Comparison of ENCODE assay signal across 14 cellular contexts in genomic region chr1:40949563-40949962, GRCh38. TPM values are rescaled to one million over a fixed set of nuclear protein-coding genes. Genes with fewer than 3 reads are reported as not detected.
DNase-seq lines count a peak whose midpoint lies in the region; ATAC-seq, FAIRE-seq and TF ChIP-seq lines count a peak whose summit lies in the region.
"Had no signal": no experiment of that assay in that cellular context is flagged by ENCODE, and none has a peak within 500 bp of the region (broad histone marks: within the 10 kb centered on the region; RNA-seq: fewer than 3 reads in every experiment).

No MANE protein-coding gene starts in this region.

- CTCF ChIA-PET in HEK293 (lab: Yijun Ruan, JAX) (interaction anchor here (0.6 to 15.4 kb wide), 20 partner anchors 9 to 1066 kb away, joined by 3 to 415 read pairs (median 4); partner anchors contain the start of gene CITED4), K562 (lab: Yijun Ruan, JAX; ENCODE audit: low intra/inter-chr PET ratio) (interaction anchor here (0.6 to 6.0 kb wide), 4 partner anchors 87 to 357 kb away, joined by 3 to 120 read pairs (median 9); partner anchors contain the start of gene CITED4)

- H3K9ac ChIP-seq in K562 (ENCODE audit: insufficient read depth in 1 of 2, low read depth in 2 of 2, low read length in 2 of 2) = no peak overlapping the region
- H3K9ac ChIP-seq: BLaER1 had no signal

- H3K79me2 ChIP-seq in K562 (ENCODE audit: control insufficient read depth, insufficient read depth, low read length) = no peaks in the 10 kb centered on the region

- in situ Hi-C loops in K562 (cut with MboI) = no loop called here

- no peak overlapping the region for H3K4me3 Mint-ChIP-seq in stimulated activated naive B cell treated with anti-CD40 and anti-IgM and Interleukin-4, amounts not matched to agents 10 μg/mL and 1 μg/mL and 100 μg/mL, for 72 hours
- H3K4me3 Mint-ChIP-seq: CD4-positive, CD25-positive, alpha-beta regulatory T cell; CD8-positive, alpha-beta T cell had no signal

- no peaks in the 10 kb centered on the region for H3K9me3 ChIP-seq in HEK293 (ENCODE audit: control insufficient read depth, insufficient read depth, low read depth, low read length)
- no peaks in the 10 kb centered on the region for H3K9me3 ChIP-seq in K562 (replicated peaks; ENCODE audit: control insufficient read depth, insufficient read depth, low read depth, low read length)
- H3K9me3 ChIP-seq in thoracic aorta = no peaks in the 10 kb centered on the region
- H3K9me3 ChIP-seq: BLaER1, Caco-2, HAP-1 had no signal

- no peak for TF ChIP-seq RAD21 in K562 (CRISPR knock-in tag; conservative IDR thresholded peaks at IDR 0.05 in 1 of 2, IDR thresholded peaks at IDR 0.05 in 1 of 2)

- intact Hi-C loops in K562 (cut with micrococcal nuclease) = no loop called here

- no peak for FAIRE-seq in K562 (lab: Jason Lieb, UNC)
- FAIRE-seq: G401.6 had no signal

- H3K27me3 Mint-ChIP-seq in stimulated activated naive B cell treated with anti-CD40 and anti-IgM and Interleukin-4, amounts not matched to agents 10 μg/mL and 1 μg/mL and 100 μg/mL, for 72 hours = peaks cover 34 to 38% of the 10 kb centered on the region in 2 donors

- TF ChIP-seq POLR2A in K562 (conservative IDR thresholded peaks at IDR 0.05) = no peak

- BruUV-seq in K562 (replicated peaks; lab: Mats Ljungman, UMichigan) = no TSS peak

- no peaks in the 10 kb centered on the region for H4K20me1 ChIP-seq in K562 (replicated peaks; ENCODE audit: control insufficient read depth, insufficient read depth, low read length)
- H4K20me1 ChIP-seq: BLaER1 had no signal

- H3K4me3 ChIP-seq in HEK293 (ENCODE audit: low read depth, low read length) (no peak overlapping the region), K562 (no peak overlapping the region), thoracic aorta (no peak overlapping the region)
- H3K4me3 ChIP-seq: BLaER1, HAP-1 had no signal

- no peaks in the 10 kb centered on the region for H3K9me1 ChIP-seq in K562 (ENCODE audit: control insufficient read depth, insufficient read depth, low read length)

- no peak for ATAC-seq in K562
- ATAC-seq in thoracic aorta (ENCODE audit: insufficient number of reproducible peaks, low FRiP score, low read depth) = no peak
- ATAC-seq in stimulated activated naive B cell treated with anti-CD40 and anti-IgM and Interleukin-4, amounts not matched to agents 10 μg/mL and 1 μg/mL and 100 μg/mL, for 72 hours (replicated peaks) = no peak
- ATAC-seq in GM19467 (IDR thresholded peaks at IDR 0.05; ENCODE audit: unreplicated experiment) = no peak
- ATAC-seq in GM18517 (IDR thresholded peaks at IDR 0.05; ENCODE audit: unreplicated experiment) = no peak

- H3K4me1 ChIP-seq in HEK293 (ENCODE audit: control insufficient read depth, insufficient read depth, low read length) (no peaks in the 10 kb centered on the region), K562 (replicated peaks in 1 of 2; ENCODE audit: control insufficient read depth in 2 of 2, insufficient read depth in 2 of 2, low read length in 2 of 2) (peaks cover 5 to 12% of the 10 kb centered on the region in 2 experiments; a peak in 4 of 5 replicates), thoracic aorta (ENCODE audit: control insufficient read depth in 1 of 2, low read depth in 2 of 2) (peaks cover 15 to 27% of the 10 kb centered on the region in 2 donors)
- H3K4me1 ChIP-seq: Caco-2, HAP-1 had no signal

- TF ChIP-seq EP300 in K562 (IDR thresholded peaks at IDR 0.05; ENCODE audit: low read length) = no peak

- H3K27me3 ChIP-seq in K562 (ENCODE audit: control insufficient read depth in 2 of 2, insufficient read depth in 2 of 2, low read length in 2 of 2) (peaks cover 0 to 4% of the 10 kb centered on the region in 2 experiments; a peak in 2 of 5 replicates), thoracic aorta (replicated peaks; ENCODE audit: insufficient read depth) (no peaks in the 10 kb centered on the region)
- H3K27me3 ChIP-seq: BLaER1 had no signal

- H3K9me3 Mint-ChIP-seq in stimulated activated naive B cell treated with anti-CD40 and anti-IgM and Interleukin-4, amounts not matched to agents 10 μg/mL and 1 μg/mL and 100 μg/mL, for 72 hours = no peaks in the 10 kb centered on the region

- H3K27ac ChIP-seq in HEK293 (ENCODE audit: extremely low read depth, low read depth, low read length) (no peak overlapping the region), K562 (ENCODE audit: extremely low read depth, low read depth, low read length) (no peak overlapping the region), thoracic aorta (peak overlapping the region; percentile 85 to 88)
- H3K27ac ChIP-seq: BLaER1, C4-2B had no signal

- no peak overlapping the region for H3K27ac Mint-ChIP-seq in stimulated activated naive B cell treated with anti-CD40 and anti-IgM and Interleukin-4, amounts not matched to agents 10 μg/mL and 1 μg/mL and 100 μg/mL, for 72 hours
- H3K27ac Mint-ChIP-seq: CD4-positive, CD25-positive, alpha-beta regulatory T cell; CD8-positive, alpha-beta T cell had no signal

- DNase-seq in K562 (ENCODE audit: extremely low read depth in 1 of 4, low spot score in 3 of 4) (no peak), thoracic aorta (ENCODE audit: low spot score) (no peak)
- no peak for DNase-seq in stimulated activated naive B cell treated with anti-CD40 and anti-IgM and Interleukin-4, amounts not matched to agents 10 μg/mL and 1 μg/mL and 100 μg/mL, for 72 hours
- DNase-seq: GOT3 had no signal

- H3K4me2 ChIP-seq in K562 (ENCODE audit: insufficient read depth, low read length) = no peak overlapping the region
- H3K4me2 ChIP-seq: BLaER1 had no signal

- POLR2A ChIA-PET in HEK293 (lab: Yijun Ruan, JAX) (interaction anchor here (1.0 kb wide), 1 partner anchor 29 kb away, joined by 3 read pairs; no protein-coding TSS in a partner anchor), K562 (lab: Yijun Ruan, JAX) (interaction anchor here (0.6 to 5.5 kb wide), 13 partner anchors 10 to 194 kb away, joined by 3 to 22 read pairs (median 5); partner anchors contain the start of gene CITED4)

- peaks cover 0 to 8% of the 10 kb centered on the region in 2 donors for H3K36me3 Mint-ChIP-seq in stimulated activated naive B cell treated with anti-CD40 and anti-IgM and Interleukin-4, amounts not matched to agents 10 μg/mL and 1 μg/mL and 100 μg/mL, for 72 hours
- H3K36me3 Mint-ChIP-seq: CD8-positive, alpha-beta T cell had no signal

- H3K4me1 Mint-ChIP-seq in stimulated activated naive B cell treated with anti-CD40 and anti-IgM and Interleukin-4, amounts not matched to agents 10 μg/mL and 1 μg/mL and 100 μg/mL, for 72 hours = peaks cover 8 to 26% of the 10 kb centered on the region in 2 donors

- WGBS in K562 (ENCODE audit: insufficient coverage, low coverage, missing lambda C conversion rate) = 38% methylated on average over 6 of the region's 6 CpGs

- H2AFZ ChIP-seq in K562 (ENCODE audit: low read depth, low read length) = no peak overlapping the region

- H3K36me3 ChIP-seq in HEK293 (ENCODE audit: control insufficient read depth in 2 of 2, insufficient read depth in 1 of 2, low read length in 2 of 2) (no peaks in the 10 kb centered on the region), K562 (ENCODE audit: control insufficient read depth, insufficient read depth, low read length) (no peaks in the 10 kb centered on the region), thoracic aorta (no peaks in the 10 kb centered on the region)
- H3K36me3 ChIP-seq: BLaER1, HAP-1 had no signal

- TF ChIP-seq CTCF in HEK293 (tag by site-specific recombination; IDR thresholded peaks at IDR 0.05) (no peak), K562 (IDR thresholded peaks at IDR 0.05 in 2 of 3, conservative IDR thresholded peaks at IDR 0.05 in 1 of 3; ENCODE audit: insufficient read depth in 2 of 3, low read depth in 1 of 3, low read length in 3 of 3) (no peak), thoracic aorta (IDR thresholded peaks at IDR 0.05) (no peak)

TF ChIP-seq in HEK293, 187 proteins besides CTCF, POLR2A, EP300 and RAD21:
- TF ChIP-seq ZNF777 (tag by site-specific recombination; IDR thresholded peaks at IDR 0.05; ENCODE audit: borderline replicate concordance) (no peak), KLF7 (tag by site-specific recombination; IDR thresholded peaks at IDR 0.05; ENCODE audit: borderline replicate concordance) (no peak), ZNF146 (tag by site-specific recombination; IDR thresholded peaks at IDR 0.05) (peak; percentile 78), ZNF211 (tag by site-specific recombination; IDR thresholded peaks at IDR 0.05; ENCODE audit: low read depth) (no peak)

TF ChIP-seq in K562, 482 proteins besides CTCF, POLR2A, EP300 and RAD21:
- TF ChIP-seq CBFA2T2 (conservative IDR thresholded peaks at IDR 0.05) (no peak), ZNF146 (CRISPR knock-in tag; IDR thresholded peaks at IDR 0.05; ENCODE audit: unreplicated experiment) (peak; percentile 54), ZNF512 (tag; IDR thresholded peaks at IDR 0.05) (peak; percentile 10; the same call in 1 of the 2 replicates)

RNA-seq across cellular contexts. Expression of gene CTPS1, which starts 29.9 kb away (rescaled TPM):
- 238 and 252 TPM in 2 replicates for total RNA-seq in K562 (2011; cell fraction: chromatin; rRNA removed; ENCODE audit: low replicate concordance)
- 123 and 132 TPM in 2 replicates for total RNA-seq in K562 (2011; cell fraction: nucleolus; rRNA removed)
- 153 and 182 TPM in 2 replicates for total RNA-seq in K562 (2011; cell fraction: nucleoplasm; rRNA removed)
- total RNA-seq in K562 (2014; rRNA removed) = 87.7 and 103 TPM in 2 replicates
- total RNA-seq in K562 (2014; rRNA removed; fragmentation: Illumina TruSeq; extraction: Trizol) = 93.9 and 99.0 TPM in 2 replicates
- 101 and 103 TPM in 2 replicates for total RNA-seq in K562 (2015; rRNA removed; fragmentation: Illumina TruSeq; extraction: Trizol)
- total RNA-seq in K562 (2021) = 106 and 113 TPM in 2 replicates
- polyA plus RNA-seq in K562 (2011; rRNA removed) = 44.0 and 44.4 TPM in 2 replicates
- polyA plus RNA-seq in K562 (2011; cell fraction: cytosol; rRNA removed) = 23.4 and 35.2 TPM in 2 replicates
- polyA plus RNA-seq in K562 (2011; cell fraction: nucleus; rRNA removed) = 165 and 227 TPM in 2 replicates
- 58.1 and 83.7 TPM in 2 replicates for polyA plus RNA-seq in K562 (2012)
- polyA plus RNA-seq in K562 (2014; fragmentation: Illumina TruSeq; extraction: Trizol) = 152 and 164 TPM in 2 replicates
- polyA plus RNA-seq in K562 (2014; fragmentation: Nextera tagmentation; extraction: Ambion mirVana) = 10 to 100 TPM; 71.5 to 72.2 TPM
- 70.6 and 88.0 TPM in 2 replicates for polyA plus RNA-seq in K562 (2014; rRNA removed)
- 90.7 and 96.2 TPM in 2 replicates for polyA minus RNA-seq in K562 (2011; rRNA and poly(A)+ RNA removed)
- polyA minus RNA-seq in K562 (2011; cell fraction: cytosol; rRNA and poly(A)+ RNA removed) = 36.2 and 42.9 TPM in 2 replicates
- 78.6 and 121 TPM in 2 replicates for polyA minus RNA-seq in K562 (2011; cell fraction: nucleus; rRNA and poly(A)+ RNA removed)
- 10 to 100 TPM; 79.2 to 84.4 TPM for total RNA-seq in thoracic aorta

Comparison
In these comparisons a context has a peak if more than half of its experiments do, and no peak if none do; other contexts are left out.
1. H3K27ac ChIP-seq: peak in thoracic aorta (2 of 2); none in HEK293 (single experiment) and K562 (single experiment).
2. Of the 44 proteins assayed by ChIP-seq in both K562 and HEK293: peak only in K562: none; only in HEK293: none; in both: ZNF146; in neither: 43.